Comparison of ENCODE assay signal across 12 cellular contexts in genomic region chr4:99091841-99092240, GRCh38. TPM values are rescaled to one million over a fixed set of nuclear protein-coding genes. Genes with fewer than 3 reads are reported as not detected.
DNase-seq lines count a peak whose midpoint lies in the region; ATAC-seq and TF ChIP-seq lines count a peak whose summit lies in the region.
"Not testable (repeated sequence)": the region's sequence is repeated elsewhere in the genome, so short reads cannot be mapped to it uniquely, and the experiment has no call there.
"Had no signal": no experiment of that assay in that cellular context is flagged by ENCODE, and none has a peak within 500 bp of the region (broad histone marks: within the 10 kb centered on the region; RNA-seq: fewer than 3 reads in every experiment).

No MANE protein-coding gene starts in this region.

- H2AFZ ChIP-seq in Loucy (ENCODE audit: low read length): peak overlapping the region; percentile 25; the same call in 1 of the 2 replicates
- H2AFZ ChIP-seq in hepatocyte; trophoblast cell (ENCODE audit: insufficient read depth, low read length, poor library complexity): not testable (repeated sequence)

- not testable (repeated sequence) for H2AK5ac ChIP-seq in trophoblast cell (ENCODE audit: low read length)

- not testable (repeated sequence) for H3K27me3 ChIP-seq in Loucy (ENCODE audit: insufficient read depth, low read length, poor library complexity, severe bottlenecking); hepatocyte; muscle layer of colon (ENCODE audit: control insufficient read depth in 1 of 2, insufficient read depth in 2 of 2, low read length in 2 of 2); trophoblast cell (ENCODE audit: insufficient read depth, low read length); thoracic aorta (replicated peaks; ENCODE audit: insufficient read depth)

- H3K79me2 ChIP-seq in Loucy (ENCODE audit: insufficient read depth, low read length) (peaks cover 29% of the 10 kb centered on the region), hepatocyte (peaks cover 35% of the 10 kb centered on the region), trophoblast cell (ENCODE audit: control insufficient read depth, insufficient read depth, low read length, poor library complexity) (peaks cover 21% of the 10 kb centered on the region)

- not testable (repeated sequence) for H2BK5ac ChIP-seq in trophoblast cell (ENCODE audit: low read depth, low read length, poor library complexity)

- intact Hi-C loops in MCF 10A (cut with micrococcal nuclease): not testable (repeated sequence)

- H3K36me3 Mint-ChIP-seq in MCF 10A (ENCODE audit: insufficient read depth, unreplicated experiment): peaks cover 17% of the 10 kb centered on the region

- CTCF ChIA-PET in MCF 10A (lab: Yijun Ruan, JAX): interaction anchor here (1.0 kb wide), 1 partner anchor 97 kb away, joined by 3 read pairs; the partner anchor contains the start of gene METAP1

- H4K20me1 ChIP-seq in Loucy (ENCODE audit: insufficient read depth, low read length, poor library complexity, severe bottlenecking): peaks cover 11% of the 10 kb centered on the region
- not testable (repeated sequence) for H4K20me1 ChIP-seq in hepatocyte (ENCODE audit: insufficient read depth, poor library complexity, severe bottlenecking)

- peak overlapping the region; percentile 72 for H3K27ac Mint-ChIP-seq in MCF 10A (ENCODE audit: low read depth, unreplicated experiment)

- H3K36me3 ChIP-seq in Loucy (ENCODE audit: insufficient read depth, low read length); hepatocyte (replicated peaks; ENCODE audit: insufficient read depth, low read depth); muscle layer of colon (ENCODE audit: insufficient read depth, low read length); trophoblast cell (ENCODE audit: control insufficient read depth in 1 of 2, insufficient read depth in 2 of 2, low read length in 2 of 2); thoracic aorta: not testable (repeated sequence)

- H3K9ac ChIP-seq in Loucy (ENCODE audit: low read depth, low read length, poor library complexity, severe bottlenecking): peak overlapping the region; percentile 61
- not testable (repeated sequence) for H3K9ac ChIP-seq in muscle layer of colon (ENCODE audit: low read length); trophoblast cell (ENCODE audit: low read length)

- H4K12ac ChIP-seq in trophoblast cell (ENCODE audit: low read depth, low read length): not testable (repeated sequence)

- H3K4me1 Mint-ChIP-seq in MCF 10A (ENCODE audit: insufficient read depth, unreplicated experiment): peaks cover 23% of the 10 kb centered on the region

- not testable (repeated sequence) for H3K23ac ChIP-seq in trophoblast cell (ENCODE audit: low read length)

- H3K4me2 ChIP-seq in Loucy (ENCODE audit: low read depth, low read length, poor library complexity, severe bottlenecking) (peak overlapping the region; percentile 74), hepatocyte (peak overlapping the region; percentile 85)
- not testable (repeated sequence) for H3K4me2 ChIP-seq in trophoblast cell (ENCODE audit: low read length)

- not testable (repeated sequence) for TF ChIP-seq CTCF in Loucy (conservative IDR thresholded peaks at IDR 0.05; ENCODE audit: low read length); MCF 10A (IDR thresholded peaks at IDR 0.05; ENCODE audit: unreplicated experiment); hepatocyte (IDR thresholded peaks at IDR 0.05; ENCODE audit: poor library complexity); thoracic aorta (IDR thresholded peaks at IDR 0.05)

- 76% methylated on average over 2 of the region's 2 CpGs for WGBS in hepatocyte (ENCODE audit: low lambda C conversion rate, missing lambda C conversion rate)
- WGBS in trophoblast cell (ENCODE audit: extremely low coverage, insufficient coverage, insufficient read length): no CpG with 5 or more reads among the region's 2 CpGs

- H3K4me3 ChIP-seq in Loucy (ENCODE audit: low read length, poor library complexity, severe bottlenecking) (peak overlapping the region; percentile 99), thoracic aorta (peak overlapping the region; percentile 77)
- H3K4me3 ChIP-seq in hepatocyte; muscle layer of colon (ENCODE audit: low read depth in 1 of 2, low read length in 2 of 2); trophoblast cell (ENCODE audit: low read depth, low read length): not testable (repeated sequence)

- not testable (repeated sequence) for H4K91ac ChIP-seq in trophoblast cell (ENCODE audit: low read depth, low read length)

- POLR2A ChIA-PET in MCF 10A (lab: Yijun Ruan, JAX): interaction anchor here (1.2 to 1.4 kb wide), 3 partner anchors 96 to 803 kb away, joined by 3 to 12 read pairs (median 5); partner anchors contain the start of genes EIF4E, LAMTOR3 and METAP1

- not testable (repeated sequence) for H3K27me3 Mint-ChIP-seq in MCF 10A (ENCODE audit: insufficient read depth, unreplicated experiment)

- H3F3A ChIP-seq in Loucy (ENCODE audit: low read depth): not testable (repeated sequence)

- not testable (repeated sequence) for BruUV-seq in MCF 10A (replicated peaks; lab: Mats Ljungman, UMichigan)

- peak overlapping the region; percentile 89 for H3K4me3 Mint-ChIP-seq in MCF 10A (ENCODE audit: unreplicated experiment)

- not testable (repeated sequence) for ATAC-seq in thoracic aorta (ENCODE audit: insufficient number of reproducible peaks, low FRiP score, low read depth)

- H3K14ac ChIP-seq in trophoblast cell (ENCODE audit: low read length): not testable (repeated sequence)

- H3K4me1 ChIP-seq in Loucy (ENCODE audit: insufficient read depth, low read length, poor library complexity, severe bottlenecking): peaks cover 37% of the 10 kb centered on the region
- peaks cover 13% of the 10 kb centered on the region for H3K4me1 ChIP-seq in hepatocyte (ENCODE audit: insufficient read depth)
- peaks cover 36% of the 10 kb centered on the region for H3K4me1 ChIP-seq in muscle layer of colon (ENCODE audit: insufficient read depth, low read length)
- not testable (repeated sequence) for H3K4me1 ChIP-seq in trophoblast cell (ENCODE audit: control insufficient read depth in 1 of 2, insufficient read depth in 2 of 2, low read length in 2 of 2)
- H3K4me1 ChIP-seq in thoracic aorta (ENCODE audit: control insufficient read depth in 1 of 2, low read depth in 2 of 2): peaks cover 7 to 15% of the 10 kb centered on the region in 2 donors

- not testable (repeated sequence) for H2BK12ac ChIP-seq in trophoblast cell (ENCODE audit: low read length)

- H3K9me3 Mint-ChIP-seq in MCF 10A (ENCODE audit: unreplicated experiment): not testable (repeated sequence)

- H3K9me3 ChIP-seq in Loucy (ENCODE audit: insufficient read depth, low read depth, low read length); hepatocyte (ENCODE audit: low read depth); muscle layer of colon (ENCODE audit: low read length); trophoblast cell (ENCODE audit: insufficient read depth, low read depth, low read length); thoracic aorta: not testable (repeated sequence)

- not testable (repeated sequence) for H4K8ac ChIP-seq in trophoblast cell (ENCODE audit: low read depth, low read length)

- DNase-seq in MCF 10A (ENCODE audit: unreplicated experiment): peak; percentile 38
- DNase-seq in epithelial cell of prostate (ENCODE audit: low read depth, low spot score); hepatocyte (ENCODE audit: low spot score); trophoblast cell; thoracic aorta (ENCODE audit: low spot score): not testable (repeated sequence)

- H3K27ac ChIP-seq in epithelial cell of prostate (peak overlapping the region; percentile 94), muscle layer of colon (ENCODE audit: low read depth, low read length) (peak overlapping the region; percentile 50), trophoblast cell (ENCODE audit: low read depth, low read length) (peak overlapping the region; percentile 78), thoracic aorta (peak overlapping the region in 1 of 2 donors; percentile 91)
- H3K27ac ChIP-seq in hepatocyte: not testable (repeated sequence)

- H2BK120ac ChIP-seq in trophoblast cell (ENCODE audit: insufficient read depth, low read length, poor library complexity): not testable (repeated sequence)

- not testable (repeated sequence) for H3K9me2 ChIP-seq in Loucy (replicated peaks; ENCODE audit: low read depth, low read length); hepatocyte (replicated peaks; ENCODE audit: insufficient read depth)

- not testable (repeated sequence) for H3K18ac ChIP-seq in trophoblast cell (ENCODE audit: low read length)

- H3K4ac ChIP-seq in trophoblast cell (ENCODE audit: low read depth, low read length): not testable (repeated sequence)

- peaks cover 16% of the 10 kb centered on the region for H3K79me1 ChIP-seq in trophoblast cell (ENCODE audit: low read length)

RNA-seq across cellular contexts. Expression of gene ADH5, which starts 3.3 kb away (rescaled TPM):
- total RNA-seq in MCF 10A (2022) (110 and 112 TPM in 2 replicates), hepatocyte (169 and 200 TPM in 2 replicates), thoracic aorta (100 to 1,000 TPM; 149 to 180 TPM)
- polyA plus RNA-seq in hepatocyte: 128 and 149 TPM in 2 replicates
- 129 and 132 TPM in 2 replicates for polyA plus RNA-seq in trophoblast cell (2013)

RNA-seq across cellular contexts. Expression of gene ADH4, which starts 52.3 kb away (rescaled TPM):
- not detected in 2 replicates for total RNA-seq in MCF 10A (2022)
- total RNA-seq in hepatocyte: 23.5 and 24.0 TPM in 2 replicates
- 9.2 and 11.0 TPM in 2 replicates for polyA plus RNA-seq in hepatocyte
- 0.05 TPM in 1 of 2 replicates, not detected in the other for polyA plus RNA-seq in trophoblast cell (2013)
- total RNA-seq in thoracic aorta: under 1 TPM; 0.27 to 0.92 TPM
- total RNA-seq: CD8-positive, alpha-beta memory T cell; GM23338; H9; HT-29 had no signal
- polyA plus RNA-seq: CD14-positive monocyte; CD8-positive, alpha-beta memory T cell; GM23338 had no signal

Comparison
In these comparisons a context has a peak if more than half of its experiments do, and no peak if none do; other contexts are left out.
1. RNA of gene ADH4, which starts 52.3 kb away (total RNA-seq): 23.5 to 24.0 TPM in hepatocyte; 0.27 to 0.92 TPM in thoracic aorta and not detected in MCF 10A; every median in the first group is over 10 times any median in the second.